Comparison of ENCODE assay signal across 8 cellular contexts in genomic region chr10:70672165-70672992, GRCh38. TPM values are rescaled to one million over a fixed set of nuclear protein-coding genes. Genes with fewer than 3 reads are reported as not detected.
DNase-seq lines count a peak whose midpoint lies in the region; ATAC-seq lines count a peak whose summit lies in the region.

ADAMTS14 (plus strand) TSS chr10:70672506; CDS start chr10:70672803, 297 bp downstream.

- peak within 1 kb of the TSS; percentile 64 for H3K4me3 Mint-ChIP-seq in activated T-helper 1 cell treated with anti-CD3 and anti-CD28 coated beads, Interleukin-12 subunit alpha, Interleukin-12 subunit beta, Interleukin-2, Interleukin-4 antibody, amounts not matched to agents 30 ng/mL and 10 ng/mL and 1 ng/mL, durations not matched to agents 14 hours and 24 hours and 36 hours

- H3K9me3 Mint-ChIP-seq in activated T-helper 1 cell treated with anti-CD3 and anti-CD28 coated beads, Interleukin-12 subunit alpha, Interleukin-12 subunit beta, Interleukin-2, Interleukin-4 antibody, amounts not matched to agents 30 ng/mL and 10 ng/mL and 1 ng/mL, durations not matched to agents 14 hours and 24 hours and 36 hours, result no peaks in the 10 kb centered on the region

- no peaks in the 10 kb centered on the region for H3K36me3 Mint-ChIP-seq in activated T-helper 1 cell treated with anti-CD3 and anti-CD28 coated beads, Interleukin-12 subunit alpha, Interleukin-12 subunit beta, Interleukin-2, Interleukin-4 antibody, amounts not matched to agents 30 ng/mL and 10 ng/mL and 1 ng/mL, durations not matched to agents 14 hours and 24 hours and 36 hours (ENCODE audit: low read depth)

- intact Hi-C loops in activated T-helper 1 cell treated with anti-CD3 and anti-CD28 coated beads, Interleukin-12 subunit alpha, Interleukin-12 subunit beta, Interleukin-2, Interleukin-4 antibody, amounts not matched to agents 30 ng/mL and 10 ng/mL and 1 ng/mL, durations not matched to agents 14 hours and 24 hours and 36 hours (cut with micrococcal nuclease), result loop anchor here (2.0 kb wide), 1 partner anchor 16 kb away; no protein-coding TSS in a partner anchor
- intact Hi-C loops in head of caudate nucleus (cut with DNase I), result no loop called here

- peaks cover 35% of the 10 kb centered on the region for H3K27me3 Mint-ChIP-seq in activated T-helper 1 cell treated with anti-CD3 and anti-CD28 coated beads, Interleukin-12 subunit alpha, Interleukin-12 subunit beta, Interleukin-2, Interleukin-4 antibody, amounts not matched to agents 30 ng/mL and 10 ng/mL and 1 ng/mL, durations not matched to agents 14 hours and 24 hours and 36 hours (ENCODE audit: insufficient read depth)

- ATAC-seq in HG03439 (IDR thresholded peaks at IDR 0.05; ENCODE audit: unreplicated experiment), result no peak

- H3K4me3 ChIP-seq in Jurkat, Clone E6-1 (ENCODE audit: low read length), result peak within 1 kb of the TSS; percentile 16; the same call in 1 of the 2 replicates

- H3K27ac Mint-ChIP-seq in activated T-helper 1 cell treated with anti-CD3 and anti-CD28 coated beads, Interleukin-12 subunit alpha, Interleukin-12 subunit beta, Interleukin-2, Interleukin-4 antibody, amounts not matched to agents 30 ng/mL and 10 ng/mL and 1 ng/mL, durations not matched to agents 14 hours and 24 hours and 36 hours, result no peak within 1 kb of the TSS

- peak; percentile 52 for DNase-seq in COR-L47 (lab: John Stamatoyannopoulos, UW)
- no peak for DNase-seq in Jurkat, Clone E6-1 (ENCODE audit: low read depth, low spot score)
- no peak for DNase-seq in activated T-helper 1 cell treated with anti-CD3 and anti-CD28 coated beads, Interleukin-12 subunit alpha, Interleukin-12 subunit beta, Interleukin-2, Interleukin-4 antibody, amounts not matched to agents 30 ng/mL and 10 ng/mL and 1 ng/mL, durations not matched to agents 14 hours and 24 hours and 36 hours (ENCODE audit: low spot score)
- peak; percentile 49 to 92 (median 82) for DNase-seq in head of caudate nucleus
- DNase-seq in nucleus accumbens (lab: John Stamatoyannopoulos, UW), result peak in 52 of 56 donors; percentile 33 to 90 (median 70)
- DNase-seq in SIG-M5 (lab: John Stamatoyannopoulos, UW), result no peak
- no peak for DNase-seq in amniotic stem cell (lab: John Stamatoyannopoulos, UW)

- peaks cover 7% of the 10 kb centered on the region for H3K4me1 Mint-ChIP-seq in activated T-helper 1 cell treated with anti-CD3 and anti-CD28 coated beads, Interleukin-12 subunit alpha, Interleukin-12 subunit beta, Interleukin-2, Interleukin-4 antibody, amounts not matched to agents 30 ng/mL and 10 ng/mL and 1 ng/mL, durations not matched to agents 14 hours and 24 hours and 36 hours (ENCODE audit: low read depth)

RNA-seq across cellular contexts. Expression of gene ADAMTS14, which starts in this region (rescaled TPM):
- polyA plus RNA-seq in Jurkat, Clone E6-1 (2012; ENCODE audit: insufficient read depth, insufficient read length), result 0.22 TPM
- 0.21 and 0.37 TPM in 2 replicates for total RNA-seq in activated T-helper 1 cell treated with anti-CD3 and anti-CD28 coated beads, Interleukin-12 subunit alpha, Interleukin-12 subunit beta, Interleukin-2, Interleukin-4 antibody, amounts not matched to agents 30 ng/mL and 10 ng/mL and 1 ng/mL, durations not matched to agents 14 hours and 24 hours and 36 hours

Comparison
In these comparisons a context has a peak if more than half of its experiments do, and no peak if none do; other contexts are left out.
1. DNase-seq: peak in COR-L47 (single experiment), head of caudate nucleus (42 of 42) and nucleus accumbens (52 of 56); none in Jurkat, Clone E6-1 (single experiment), activated T-helper 1 cell treated with anti-CD3 and anti-CD28 coated beads, Interleukin-12 subunit alpha, Interleukin-12 subunit beta, Interleukin-2, Interleukin-4 antibody, amounts not matched to agents 30 ng/mL and 10 ng/mL and 1 ng/mL, durations not matched to agents 14 hours and 24 hours and 36 hours (single experiment), SIG-M5 (single experiment) and amniotic stem cell (single experiment).